8 cellular contexts compared by ENCODE assay signal in genomic region chr16:740764-741505, GRCh38. TPM values are rescaled to one million over a fixed set of nuclear protein-coding genes. Genes with fewer than 3 reads are reported as not detected.
DNase-seq lines count a peak whose midpoint lies in the region; ATAC-seq and TF ChIP-seq lines count a peak whose summit lies in the region.

TSS of gene CIAO3 (minus strand) at chr16:740997. CDS start at chr16:740985, 12 bp downstream.

- H3K9me3 Mint-ChIP-seq in central memory CD8-positive, alpha-beta T cell = no peaks in the 10 kb centered on the region

- peak within 1 kb of the TSS; percentile 69 for H3K4me3 Mint-ChIP-seq in central memory CD8-positive, alpha-beta T cell

- no peaks in the 10 kb centered on the region for H3K27me3 Mint-ChIP-seq in central memory CD8-positive, alpha-beta T cell

- no peaks in the 10 kb centered on the region for H3K27me3 ChIP-seq in ACC112 (ENCODE audit: insufficient read depth, low read length)
- H3K27me3 ChIP-seq in kidney epithelial cell (ENCODE audit: control insufficient read depth, insufficient read depth, low read length) = no peaks in the 10 kb centered on the region

- peaks cover 27% of the 10 kb centered on the region for H3K36me3 Mint-ChIP-seq in central memory CD8-positive, alpha-beta T cell (ENCODE audit: insufficient read depth)

- H3K4me1 ChIP-seq in ACC112 (ENCODE audit: control insufficient read depth, insufficient read depth, low read length, unreplicated experiment) = no peaks in the 10 kb centered on the region

- peak; percentile 78 for ATAC-seq in GM18861 (IDR thresholded peaks at IDR 0.05; ENCODE audit: unreplicated experiment)
- peak; percentile 54 for ATAC-seq in HG03103 (IDR thresholded peaks at IDR 0.05; ENCODE audit: low read depth, unreplicated experiment)
- peak; percentile 77 to 80 for ATAC-seq in activated CD4-positive, CD25-positive, alpha-beta regulatory T cell treated with anti-CD3 and anti-CD28 coated beads, Interleukin-2, amount 50 U/mL, for 24 hours
- peak; percentile 85 for ATAC-seq in central memory CD8-positive, alpha-beta T cell (replicated peaks; ENCODE audit: extremely low read depth, poor library complexity, severe bottlenecking)

- H3K36me3 ChIP-seq in ACC112 (ENCODE audit: insufficient read depth, low read length) (no peaks in the 10 kb centered on the region), kidney epithelial cell (ENCODE audit: control insufficient read depth, insufficient read depth, low read length) (no peaks in the 10 kb centered on the region)

- H3K27ac Mint-ChIP-seq in central memory CD8-positive, alpha-beta T cell (ENCODE audit: low read depth) = no peak within 1 kb of the TSS

- peak; percentile 23 for TF ChIP-seq CTCF in kidney epithelial cell (IDR thresholded peaks at IDR 0.05; ENCODE audit: insufficient read depth, low read length, poor library complexity, severe bottlenecking)

- no peaks in the 10 kb centered on the region for H3K4me1 Mint-ChIP-seq in central memory CD8-positive, alpha-beta T cell

- peak within 1 kb of the TSS; percentile 99 for H2AFZ ChIP-seq in ACC112 (ENCODE audit: low read length, unreplicated experiment)

- no peak within 1 kb of the TSS for H3K27ac ChIP-seq in ACC112 (ENCODE audit: low read depth, low read length)

- H3K4me3 ChIP-seq in ACC112 (ENCODE audit: low read depth, low read length) = peak within 1 kb of the TSS; percentile 98
- peak within 1 kb of the TSS; percentile 97 for H3K4me3 ChIP-seq in kidney epithelial cell (ENCODE audit: low read depth, low read length)

- DNase-seq in NCI-H345 treated with DMSO at 0.1 percent for 48 hours (lab: John Stamatoyannopoulos, UW; ENCODE audit: unreplicated experiment) (peak; percentile 75), kidney epithelial cell (ENCODE audit: low read depth) (no peak)
- DNase-seq in central memory CD8-positive, alpha-beta T cell (ENCODE audit: low spot score in 2 of 2) = peak; percentile 88 to 97
- peak; percentile 86 for DNase-seq in stimulated activated CD4-positive, alpha-beta T cell treated with anti-CD3 and anti-CD28 coated beads, Interleukin-15, amount 100 ng/mL, for 48 hours (ENCODE audit: low read depth in 2 of 2)

- H3K79me2 ChIP-seq in ACC112 (ENCODE audit: control insufficient read depth, insufficient read depth, low read length, unreplicated experiment) = peaks cover 6% of the 10 kb centered on the region

RNA-seq across cellular contexts. Expression of gene CIAO3, which starts in this region (rescaled TPM):
- 34.5 and 40.3 TPM in 2 replicates for total RNA-seq in kidney epithelial cell
